2 cellular contexts compared by ENCODE assay signal in the genomic region with DNA sequence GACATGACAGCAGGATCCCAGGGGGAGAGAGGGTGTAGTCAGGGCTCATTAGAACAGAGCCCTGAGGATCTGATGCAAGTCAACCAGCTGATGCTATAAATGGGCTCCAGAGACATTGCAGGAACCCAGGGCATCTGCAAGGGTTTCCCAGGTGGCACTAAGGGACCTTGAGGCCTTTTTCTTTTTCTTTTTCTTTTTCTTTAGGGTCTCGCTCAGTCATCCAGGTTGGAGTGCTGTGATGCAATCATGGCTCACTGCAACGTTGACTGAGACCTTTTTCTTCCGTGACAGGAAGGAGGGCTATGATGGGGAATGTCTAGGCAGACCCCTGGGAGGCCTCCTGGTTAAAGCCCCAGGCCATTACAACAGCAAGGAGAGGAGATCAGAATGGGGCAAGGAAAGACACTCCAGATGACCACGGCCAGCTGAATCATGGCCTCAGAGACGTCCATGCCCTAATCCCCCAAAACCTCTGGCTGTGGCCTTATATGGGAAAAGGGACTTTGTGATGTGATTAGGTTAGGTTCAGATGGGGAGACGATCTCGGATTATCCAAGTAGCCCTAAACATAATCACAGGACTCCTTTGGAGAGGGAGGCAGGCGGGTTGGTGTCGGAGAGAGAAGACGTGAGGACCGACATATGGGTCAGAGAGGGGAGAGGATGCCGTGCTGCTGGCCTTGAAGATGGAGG.
TF ChIP-seq lines count a peak whose summit lies in the region.

No MANE protein-coding gene starts in this region.

TF ChIP-seq in WTC11, 78 proteins besides CTCF, POLR2A, EP300 and RAD21 (continues in another document):
- no peak for TF ChIP-seq JAZF1 (CRISPR knock-in tag; IDR thresholded peaks at IDR 0.05)
- TF ChIP-seq, protein P1, sequence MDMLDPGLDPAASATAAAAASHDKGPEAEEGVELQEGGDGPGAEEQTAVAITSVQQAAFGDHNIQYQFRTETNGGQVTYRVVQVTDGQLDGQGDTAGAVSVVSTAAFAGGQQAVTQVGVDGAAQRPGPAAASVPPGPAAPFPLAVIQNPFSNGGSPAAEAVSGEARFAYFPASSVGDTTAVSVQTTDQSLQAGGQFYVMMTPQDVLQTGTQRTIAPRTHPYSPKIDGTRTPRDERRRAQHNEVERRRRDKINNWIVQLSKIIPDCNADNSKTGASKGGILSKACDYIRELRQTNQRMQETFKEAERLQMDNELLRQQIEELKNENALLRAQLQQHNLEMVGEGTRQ (CRISPR knock-in tag; IDR thresholded peaks at IDR 0.05) = no peak
- TF ChIP-seq ZNF396 (CRISPR knock-in tag; IDR thresholded peaks at IDR 0.05; ENCODE audit: borderline replicate concordance) = no peak
- TF ChIP-seq, protein P2, sequence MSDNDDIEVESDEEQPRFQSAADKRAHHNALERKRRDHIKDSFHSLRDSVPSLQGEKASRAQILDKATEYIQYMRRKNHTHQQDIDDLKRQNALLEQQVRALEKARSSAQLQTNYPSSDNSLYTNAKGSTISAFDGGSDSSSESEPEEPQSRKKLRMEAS (CRISPR knock-in tag; IDR thresholded peaks at IDR 0.05) = no peak
- no peak for TF ChIP-seq ZNF532 (CRISPR knock-in tag; IDR thresholded peaks at IDR 0.05; ENCODE audit: borderline replicate concordance)
- no peak for TF ChIP-seq ATF3 (CRISPR knock-in tag; conservative IDR thresholded peaks at IDR 0.05)
- no peak for TF ChIP-seq GTF2I (CRISPR knock-in tag; conservative IDR thresholded peaks at IDR 0.05)
- no peak for TF ChIP-seq TEAD4 (CRISPR knock-in tag; IDR thresholded peaks at IDR 0.05)
- no peak for TF ChIP-seq ESRRA (CRISPR knock-in tag; IDR thresholded peaks at IDR 0.05; ENCODE audit: borderline replicate concordance)
- no peak for TF ChIP-seq NFATC4 (CRISPR knock-in tag; IDR thresholded peaks at IDR 0.05)
- no peak for TF ChIP-seq CREB1 (CRISPR knock-in tag; IDR thresholded peaks at IDR 0.05)
- no peak for TF ChIP-seq ZNF121 (CRISPR knock-in tag; IDR thresholded peaks at IDR 0.05)
- no peak for TF ChIP-seq ATF2 (CRISPR knock-in tag; IDR thresholded peaks at IDR 0.05; ENCODE audit: borderline replicate concordance, low read depth)
- TF ChIP-seq, protein P3, sequence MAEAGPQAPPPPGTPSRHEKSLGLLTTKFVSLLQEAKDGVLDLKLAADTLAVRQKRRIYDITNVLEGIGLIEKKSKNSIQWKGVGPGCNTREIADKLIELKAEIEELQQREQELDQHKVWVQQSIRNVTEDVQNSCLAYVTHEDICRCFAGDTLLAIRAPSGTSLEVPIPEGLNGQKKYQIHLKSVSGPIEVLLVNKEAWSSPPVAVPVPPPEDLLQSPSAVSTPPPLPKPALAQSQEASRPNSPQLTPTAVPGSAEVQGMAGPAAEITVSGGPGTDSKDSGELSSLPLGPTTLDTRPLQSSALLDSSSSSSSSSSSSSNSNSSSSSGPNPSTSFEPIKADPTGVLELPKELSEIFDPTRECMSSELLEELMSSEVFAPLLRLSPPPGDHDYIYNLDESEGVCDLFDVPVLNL (CRISPR knock-in tag; IDR thresholded peaks at IDR 0.05; ENCODE audit: borderline replicate concordance, low read depth) = no peak
- TF ChIP-seq USF1 (CRISPR knock-in tag; IDR thresholded peaks at IDR 0.05) = no peak
- no peak for TF ChIP-seq ZBTB21 (CRISPR knock-in tag; IDR thresholded peaks at IDR 0.05; ENCODE audit: borderline replicate concordance)
- TF ChIP-seq CREM (CRISPR knock-in tag; IDR thresholded peaks at IDR 0.05) = no peak

TF ChIP-seq in SK-N-SH, 30 proteins besides CTCF, POLR2A, EP300 and RAD21:
- TF ChIP-seq REST (IDR thresholded peaks at IDR 0.05; ENCODE audit: low read depth, low read length) (no peak), IRF3 (IDR thresholded peaks at IDR 0.05; ENCODE audit: low read depth, low read length) (no peak), JUND (IDR thresholded peaks at IDR 0.05) (no peak), TAF1 (IDR thresholded peaks at IDR 0.05; ENCODE audit: borderline replicate concordance, low read depth, low read length) (no peak), EZH2phosphoT487 (IDR thresholded peaks at IDR 0.05; ENCODE audit: borderline replicate concordance, low read depth) (no peak), NRF1 (IDR thresholded peaks at IDR 0.05; ENCODE audit: low read depth, low read length) (no peak), TCF12 (IDR thresholded peaks at IDR 0.05) (no peak), USF1 (IDR thresholded peaks at IDR 0.05; ENCODE audit: borderline replicate concordance, low read depth) (no peak), NFIC (IDR thresholded peaks at IDR 0.05; ENCODE audit: borderline replicate concordance) (no peak)
- TF ChIP-seq, protein P4, sequence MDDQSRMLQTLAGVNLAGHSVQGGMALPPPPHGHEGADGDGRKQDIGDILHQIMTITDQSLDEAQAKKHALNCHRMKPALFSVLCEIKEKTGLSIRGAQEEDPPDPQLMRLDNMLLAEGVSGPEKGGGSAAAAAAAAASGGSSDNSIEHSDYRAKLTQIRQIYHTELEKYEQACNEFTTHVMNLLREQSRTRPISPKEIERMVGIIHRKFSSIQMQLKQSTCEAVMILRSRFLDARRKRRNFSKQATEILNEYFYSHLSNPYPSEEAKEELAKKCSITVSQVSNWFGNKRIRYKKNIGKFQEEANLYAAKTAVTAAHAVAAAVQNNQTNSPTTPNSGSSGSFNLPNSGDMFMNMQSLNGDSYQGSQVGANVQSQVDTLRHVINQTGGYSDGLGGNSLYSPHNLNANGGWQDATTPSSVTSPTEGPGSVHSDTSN (IDR thresholded peaks at IDR 0.05) = no peak
- TF ChIP-seq, protein P1 (IDR thresholded peaks at IDR 0.05; ENCODE audit: borderline replicate concordance, low read depth, low read length) = no peak
